26 cellular contexts compared by ENCODE assay signal in the genomic region with DNA sequence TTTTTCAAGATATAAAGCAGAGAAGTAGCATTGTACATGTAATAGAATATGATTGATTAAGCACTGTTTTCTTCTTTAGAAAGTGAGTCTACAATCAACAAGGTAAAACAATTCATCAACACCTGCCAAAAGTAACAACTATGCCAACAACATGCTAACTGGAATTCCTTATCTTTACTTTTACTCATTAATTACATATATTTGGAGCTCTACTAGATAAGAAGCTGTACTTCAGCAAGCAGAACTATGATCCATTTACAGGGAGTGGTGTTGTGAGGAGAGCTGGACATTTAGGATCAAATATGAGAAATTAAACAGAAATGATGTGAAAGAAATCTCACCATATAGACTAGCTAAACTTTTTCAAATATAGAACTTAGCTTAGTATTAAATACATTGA. TPM values are rescaled to one million over a fixed set of nuclear protein-coding genes. Genes with fewer than 3 reads are reported as not detected.
A peak's percentile ranks its signal among the peaks of the same experiment; 100 is the strongest.
DNase-seq lines count a peak whose midpoint lies in the region; ATAC-seq, FAIRE-seq and TF ChIP-seq lines count a peak whose summit lies in the region.
"Had no signal": no experiment of that assay in that cellular context is flagged by ENCODE, and none has a peak within 500 bp of the region (broad histone marks: within the 10 kb centered on the region; RNA-seq: fewer than 3 reads in every experiment).

No MANE protein-coding gene starts in this region.

- FAIRE-seq in D721Med (lab: Jason Lieb, UNC) (peak; percentile 25), H54 (lab: Jason Lieb, UNC) (no peak)
- FAIRE-seq: GM12878, GM12892, GM18507 had no signal

- TF ChIP-seq CTCF in 22Rv1 (IDR thresholded peaks at IDR 0.05) (no peak), D721Med (IDR thresholded peaks at IDR 0.05; ENCODE audit: insufficient read depth, missing control alignments) (no peak), progenitor cell of endocrine pancreas (IDR thresholded peaks at IDR 0.05; ENCODE audit: unreplicated experiment) (no peak)

- no peaks in the 10 kb centered on the region for H3K27me3 Mint-ChIP-seq in progenitor cell of endocrine pancreas
- H3K27me3 Mint-ChIP-seq in activated naive CD8-positive, alpha-beta T cell treated with anti-CD3 and anti-CD28 coated beads, Interleukin-2, amount 50 U/mL, for 24 hours, result no peaks in the 10 kb centered on the region
- H3K27me3 Mint-ChIP-seq: B cell; CD4-positive, alpha-beta T cell had no signal

- H3K4me3 Mint-ChIP-seq in progenitor cell of endocrine pancreas (ENCODE audit: low read depth), result no peak overlapping the region
- no peak overlapping the region for H3K4me3 Mint-ChIP-seq in activated naive CD8-positive, alpha-beta T cell treated with anti-CD3 and anti-CD28 coated beads, Interleukin-2, amount 50 U/mL, for 24 hours
- H3K4me3 Mint-ChIP-seq: B cell; CD4-positive, alpha-beta T cell; CD8-positive, alpha-beta T cell had no signal

- DNase-seq in D721Med (ENCODE audit: insufficient read length, low spot score) (no peak), epithelial cell of prostate (ENCODE audit: low read depth, low spot score) (no peak), progenitor cell of endocrine pancreas (ENCODE audit: low spot score, unreplicated experiment) (no peak), T-helper 2 cell (no peak), dedifferentiated amniotic fluid mesenchymal stem cell (ENCODE audit: extremely low spot score) (no peak), H54 (ENCODE audit: insufficient read length, low spot score) (no peak)
- no peak for DNase-seq in activated naive CD8-positive, alpha-beta T cell treated with anti-CD3 and anti-CD28 coated beads, Interleukin-2, amount 50 U/mL, for 24 hours
- DNase-seq: 8988T; AML-193; Caco-2; Calu3; CD4-positive, alpha-beta T cell; CD8-positive, alpha-beta T cell; DMS 273 treated with DMSO at 0.1 percent for 48 hours; DMS153; DMS79; DND-41; EL; GDM1 had no signal

- peaks cover 15% of the 10 kb centered on the region for H3K4me1 Mint-ChIP-seq in progenitor cell of endocrine pancreas (ENCODE audit: low read depth)
- no peaks in the 10 kb centered on the region for H3K4me1 Mint-ChIP-seq in activated naive CD8-positive, alpha-beta T cell treated with anti-CD3 and anti-CD28 coated beads, Interleukin-2, amount 50 U/mL, for 24 hours
- H3K4me1 Mint-ChIP-seq: B cell had no signal

- no peak for ATAC-seq in activated naive CD8-positive, alpha-beta T cell treated with anti-CD3 and anti-CD28 coated beads, Interleukin-2, amount 50 U/mL, for 24 hours
- ATAC-seq: CD8-positive, alpha-beta T cell; GM12878 had no signal

- peak overlapping the region; percentile 8 for H3K27ac Mint-ChIP-seq in progenitor cell of endocrine pancreas
- H3K27ac Mint-ChIP-seq in activated naive CD8-positive, alpha-beta T cell treated with anti-CD3 and anti-CD28 coated beads, Interleukin-2, amount 50 U/mL, for 24 hours, result no peak overlapping the region
- H3K27ac Mint-ChIP-seq: B cell; CD4-positive, alpha-beta T cell; CD8-positive, alpha-beta T cell had no signal

- no peak for TF ChIP-seq POLR2A in H54 (IDR thresholded peaks at IDR 0.05; ENCODE audit: low read depth, low read length)

- peak overlapping the region; percentile 93 for H3K27ac ChIP-seq in 22Rv1
- peak overlapping the region; percentile 94 for H3K27ac ChIP-seq in epithelial cell of prostate
- H3K27ac ChIP-seq: BLaER1 treated with 17β-estradiol and CSF1 and Interleukin-3, amounts not matched to agents 10 nM and 100 nM; C4-2B had no signal

- H3K36me3 Mint-ChIP-seq in progenitor cell of endocrine pancreas (ENCODE audit: insufficient read depth), result no peaks in the 10 kb centered on the region
- H3K36me3 Mint-ChIP-seq in activated naive CD8-positive, alpha-beta T cell treated with anti-CD3 and anti-CD28 coated beads, Interleukin-2, amount 50 U/mL, for 24 hours (ENCODE audit: low read depth), result no peaks in the 10 kb centered on the region
- H3K36me3 Mint-ChIP-seq: CD8-positive, alpha-beta T cell had no signal

- no peaks in the 10 kb centered on the region for H3K9me3 Mint-ChIP-seq in progenitor cell of endocrine pancreas (ENCODE audit: low read depth)
- H3K9me3 Mint-ChIP-seq in activated naive CD8-positive, alpha-beta T cell treated with anti-CD3 and anti-CD28 coated beads, Interleukin-2, amount 50 U/mL, for 24 hours, result no peaks in the 10 kb centered on the region
- H3K9me3 Mint-ChIP-seq: CD4-positive, alpha-beta T cell; CD8-positive, alpha-beta T cell had no signal

RNA-seq across cellular contexts. Expression of a gene that starts 51.0 kb away (rescaled TPM):
- total RNA-seq in progenitor cell of endocrine pancreas, result 21.8 and 22.4 TPM in 2 replicates
